1 cellular context compared by ENCODE assay signal in genomic region chr14:63045234-63045611, GRCh38.
TF ChIP-seq lines count a peak whose summit lies in the region.

Gene KCNH5, minus strand, starts transcription at chr14:63045458. Its CDS starts 272 bp downstream, at chr14:63045186.

TF ChIP-seq in HepG2, 621 proteins besides CTCF, POLR2A, EP300 and RAD21:
- TF ChIP-seq SMARCC2 (IDR thresholded peaks at IDR 0.05) (no peak), REST (IDR thresholded peaks at IDR 0.05; ENCODE audit: borderline replicate concordance in 1 of 2, low read depth in 1 of 2, low read length in 2 of 2) (peak in 1 of 2 experiments; percentile 27; a peak in 2 of 4 replicates)
